In genomic region chr22:25876871-25877270, GRCh38 we compare ENCODE assay signal across 15 cellular contexts.
A peak's percentile ranks its signal among the peaks of the same experiment; 100 is the strongest.
DNase-seq lines count a peak whose midpoint lies in the region; ATAC-seq and TF ChIP-seq lines count a peak whose summit lies in the region.
"Had no signal": no experiment of that assay in that cellular context is flagged by ENCODE, and none has a peak within 500 bp of the region (broad histone marks: within the 10 kb centered on the region; RNA-seq: fewer than 3 reads in every experiment).

No MANE protein-coding gene starts in this region.

- no peaks in the 10 kb centered on the region for H3K4me1 Mint-ChIP-seq in MCF 10A (ENCODE audit: insufficient read depth, unreplicated experiment)
- H3K4me1 Mint-ChIP-seq: CD8-positive, alpha-beta memory T cell; IgD-negative memory B cell had no signal

- ATAC-seq in esophagus mucosa (peak; percentile 71), GM19023 (IDR thresholded peaks at IDR 0.05; ENCODE audit: unreplicated experiment) (no peak)
- ATAC-seq: HCT116 had no signal

- H2BK5ac ChIP-seq in neuronal stem cell (ENCODE audit: low read length) = no peak overlapping the region

- H3K18ac ChIP-seq in neuronal stem cell (ENCODE audit: low read length) = no peak overlapping the region

- no peak overlapping the region for H3K27ac Mint-ChIP-seq in MCF 10A (ENCODE audit: low read depth, unreplicated experiment)
- H3K27ac Mint-ChIP-seq: CD8-positive, alpha-beta memory T cell; IgD-negative memory B cell had no signal

- no peaks in the 10 kb centered on the region for H3K9me3 Mint-ChIP-seq in MCF 10A (ENCODE audit: unreplicated experiment)
- H3K9me3 Mint-ChIP-seq: IgD-negative memory B cell had no signal

- no peaks in the 10 kb centered on the region for H3K79me2 ChIP-seq in mammary epithelial cell (ENCODE audit: insufficient read depth, low read length)

- H3K4me1 ChIP-seq in mammary epithelial cell (ENCODE audit: insufficient read depth, low read length) = no peaks in the 10 kb centered on the region
- H3K4me1 ChIP-seq in neuronal stem cell (ENCODE audit: control insufficient read depth in 2 of 2, insufficient read depth in 1 of 2, low read depth in 1 of 2, low read length in 2 of 2) = peaks cover 0 to 4% of the 10 kb centered on the region in 2 donors
- H3K4me1 ChIP-seq: Caco-2 had no signal

- H3K9ac ChIP-seq in mammary epithelial cell (ENCODE audit: insufficient read depth, low read length) (no peak overlapping the region), neuronal stem cell (ENCODE audit: low read depth, low read length, poor library complexity) (no peak overlapping the region)
- H3K9ac ChIP-seq: BLaER1 had no signal

- in situ Hi-C loops in mammary epithelial cell (cut with MboI; ENCODE audit: low sequenced_read_pairs in 2 of 2) = no loop called here

- dilution Hi-C loops in mammary epithelial cell (cut with HindIII; ENCODE audit: low sequenced_read_pairs) = no loop called here

- H3K9me3 ChIP-seq in mammary epithelial cell (replicated peaks; ENCODE audit: insufficient read depth, low read length) = no peaks in the 10 kb centered on the region
- no peaks in the 10 kb centered on the region for H3K9me3 ChIP-seq in neuronal stem cell (replicated peaks in 1 of 2; ENCODE audit: control insufficient read depth in 2 of 2, insufficient read depth in 1 of 2, low read depth in 1 of 2, low read length in 2 of 2)
- H3K9me3 ChIP-seq: BLaER1, Caco-2 had no signal

- no peak for TF ChIP-seq CTCF in mammary epithelial cell (conservative IDR thresholded peaks at IDR 0.05 in 1 of 2, IDR thresholded peaks at IDR 0.05 in 1 of 2; ENCODE audit: extremely low read depth in 1 of 2, insufficient read depth in 1 of 2, low read depth in 1 of 2, low read length in 2 of 2)
- TF ChIP-seq CTCF in MCF 10A (IDR thresholded peaks at IDR 0.05; ENCODE audit: unreplicated experiment) = no peak

- H2BK12ac ChIP-seq in neuronal stem cell (ENCODE audit: low read length) = no peak overlapping the region

- no peak overlapping the region for H4K8ac ChIP-seq in neuronal stem cell (ENCODE audit: low read depth, low read length)

- 3% methylated on average over 4 of the region's 4 CpGs for WGBS in mammary epithelial cell (ENCODE audit: low coverage, missing lambda C conversion rate)
- WGBS in neuronal stem cell (ENCODE audit: extremely low coverage in 2 of 2, insufficient read length in 2 of 2, insufficient replicate concordance in 1 of 2), 2 donors = no CpG with 5 or more reads among the region's 4 CpGs

- H3K79me1 ChIP-seq in neuronal stem cell (ENCODE audit: low read depth, low read length) = no peaks in the 10 kb centered on the region

- no peak overlapping the region for H2BK120ac ChIP-seq in neuronal stem cell (ENCODE audit: low read depth, low read length)

- POLR2A ChIA-PET in MCF 10A (lab: Yijun Ruan, JAX) = no interaction called here

- H3K4ac ChIP-seq in neuronal stem cell (ENCODE audit: low read length) = no peak overlapping the region

- no peaks in the 10 kb centered on the region for H4K20me1 ChIP-seq in mammary epithelial cell (ENCODE audit: insufficient read depth, low read length)
- H4K20me1 ChIP-seq: BLaER1 had no signal

- H3K27ac ChIP-seq in mammary epithelial cell (ENCODE audit: insufficient read depth, low read depth, low read length) (no peak overlapping the region), neuronal stem cell (replicated peaks; ENCODE audit: low read length) (no peak overlapping the region)
- H3K27ac ChIP-seq: 22Rv1, BLaER1 had no signal

- no peak overlapping the region for H3K14ac ChIP-seq in neuronal stem cell (ENCODE audit: low read length)

- peaks cover 76% of the 10 kb centered on the region for H3K27me3 Mint-ChIP-seq in MCF 10A (ENCODE audit: insufficient read depth, unreplicated experiment)

- H3K4me3 Mint-ChIP-seq in MCF 10A (ENCODE audit: unreplicated experiment) = no peak overlapping the region
- H3K4me3 Mint-ChIP-seq: CD8-positive, alpha-beta memory T cell; IgD-negative memory B cell had no signal

- H4K91ac ChIP-seq in neuronal stem cell (ENCODE audit: low read depth, low read length, poor library complexity) = no peak overlapping the region

- DNase-seq in mammary epithelial cell = peak; percentile 87
- no peak for DNase-seq in MCF 10A (ENCODE audit: unreplicated experiment)
- peak; percentile 18 for DNase-seq in neuronal stem cell (ENCODE audit: low spot score)
- DNase-seq in stimulated activated naive CD4-positive, alpha-beta T cell (lab: John Stamatoyannopoulos, UW) = no peak
- DNase-seq in DMS153 treated with DMSO at 0.1 percent for 48 hours (lab: John Stamatoyannopoulos, UW; ENCODE audit: unreplicated experiment) = no peak
- DNase-seq: Caco-2; CD8-positive, alpha-beta memory T cell; DMS53; GF-D8 had no signal

- no peak overlapping the region for H3K23ac ChIP-seq in neuronal stem cell (ENCODE audit: low read depth, low read length, poor library complexity)

- H3K27me3 ChIP-seq in mammary epithelial cell (ENCODE audit: insufficient read depth, low read length) = no peaks in the 10 kb centered on the region
- peaks cover 0 to 7% (median 0%) of the 10 kb centered on the region in 3 experiments for H3K27me3 ChIP-seq in neuronal stem cell (ENCODE audit: control insufficient read depth in 3 of 3, insufficient read depth in 3 of 3, low read depth in 1 of 3, low read length in 3 of 3)
- H3K27me3 ChIP-seq: BLaER1 had no signal

- intact Hi-C loops in mammary epithelial cell (cut with micrococcal nuclease) = no loop called here
- intact Hi-C loops in MCF 10A (cut with micrococcal nuclease) = no loop called here

- H2AFZ ChIP-seq in mammary epithelial cell (ENCODE audit: low read depth, low read length) (no peak overlapping the region), neuronal stem cell (ENCODE audit: low read length) (no peak overlapping the region)

- no peak overlapping the region for H2BK15ac ChIP-seq in neuronal stem cell (ENCODE audit: low read length)

- H3K4me3 ChIP-seq in mammary epithelial cell (replicated peaks in 1 of 3; ENCODE audit: insufficient read depth in 1 of 3, low read depth in 2 of 3, low read length in 3 of 3) = no peak overlapping the region
- no peak overlapping the region for H3K4me3 ChIP-seq in neuronal stem cell (ENCODE audit: low read length in 2 of 2)
- H3K4me3 ChIP-seq: BLaER1 had no signal

- H3K36me3 ChIP-seq in mammary epithelial cell (ENCODE audit: insufficient read depth, low read length) (no peaks in the 10 kb centered on the region), neuronal stem cell (replicated peaks in 1 of 2; ENCODE audit: control insufficient read depth in 2 of 2, insufficient read depth in 2 of 2, low read length in 2 of 2) (no peaks in the 10 kb centered on the region)
- H3K36me3 ChIP-seq: BLaER1 had no signal

- H2AK5ac ChIP-seq in neuronal stem cell (ENCODE audit: low read depth, low read length) = no peak overlapping the region

- no TSS peak for BruUV-seq in mammary epithelial cell (replicated peaks; lab: Mats Ljungman, UMichigan)
- BruUV-seq in MCF 10A (replicated peaks; lab: Mats Ljungman, UMichigan) = no TSS peak

- no peaks in the 10 kb centered on the region for H3K36me3 Mint-ChIP-seq in MCF 10A (ENCODE audit: insufficient read depth, unreplicated experiment)
- H3K36me3 Mint-ChIP-seq: CD8-positive, alpha-beta memory T cell; IgD-negative memory B cell had no signal

- CTCF ChIA-PET in mammary epithelial cell (lab: Charles Lee; ENCODE audit: low non-redundant PET) = no interaction called here
- CTCF ChIA-PET in MCF 10A (lab: Yijun Ruan, JAX) = no interaction called here

- H3K4me2 ChIP-seq in mammary epithelial cell (ENCODE audit: insufficient read depth, low read depth, low read length) (no peak overlapping the region), neuronal stem cell (ENCODE audit: insufficient read depth, low read length, poor library complexity, severe bottlenecking) (no peak overlapping the region)
- H3K4me2 ChIP-seq: BLaER1 had no signal

Comparison
In these comparisons a context has a peak if more than half of its experiments do, and no peak if none do; other contexts are left out.
1. DNase-seq: peak in mammary epithelial cell (single experiment) and neuronal stem cell (single experiment); none in MCF 10A (single experiment), stimulated activated naive CD4-positive, alpha-beta T cell (0 of 6) and DMS153 treated with DMSO at 0.1 percent for 48 hours (single experiment).